In genomic region chr15:90264649-90265048, GRCh38 we compare ENCODE assay signal across 6 cellular contexts. TPM values are rescaled to one million over a fixed set of nuclear protein-coding genes. Genes with fewer than 3 reads are reported as not detected.
DNase-seq lines count a peak whose midpoint lies in the region; ATAC-seq and TF ChIP-seq lines count a peak whose summit lies in the region.

No MANE protein-coding gene starts in this region.

- H3K9me3 Mint-ChIP-seq in CD8-positive, alpha-beta memory T cell = no peaks in the 10 kb centered on the region

- no peaks in the 10 kb centered on the region for H3K27me3 ChIP-seq in CD8-positive, alpha-beta memory T cell (ENCODE audit: insufficient read depth, low read length, poor library complexity, severe bottlenecking)

- DNase-seq in CD8-positive, alpha-beta memory T cell = peak in 1 of 5 donors; percentile 15
- peak; percentile 62 for DNase-seq in SW480 (ENCODE audit: low spot score)
- DNase-seq in fibroblast of the aortic adventitia (ENCODE audit: low read depth) = no peak
- DNase-seq in stimulated activated naive CD8-positive, alpha-beta T cell treated with anti-CD3 and anti-CD28 coated beads, Interleukin-15, Interleukin-2, amounts not matched to agents 100 U/mL and 50 U/mL, for 24 hours = peak; percentile 40
- no peak for DNase-seq in Ammon's horn (ENCODE audit: low spot score)
- DNase-seq in NCI-H446 (lab: John Stamatoyannopoulos, UW) = no peak

- peaks cover 37% of the 10 kb centered on the region for H3K4me1 ChIP-seq in CD8-positive, alpha-beta memory T cell (ENCODE audit: insufficient read depth, low read length)

- peak; percentile 60 for ATAC-seq in stimulated activated naive CD8-positive, alpha-beta T cell treated with anti-CD3 and anti-CD28 coated beads, Interleukin-15, Interleukin-2, amounts not matched to agents 100 U/mL and 50 U/mL, for 24 hours

- no peaks in the 10 kb centered on the region for H3K27me3 Mint-ChIP-seq in CD8-positive, alpha-beta memory T cell

- peaks cover 0 to 29% (median 8%) of the 10 kb centered on the region in 3 donors for H3K36me3 Mint-ChIP-seq in CD8-positive, alpha-beta memory T cell

- H3K4me3 ChIP-seq in CD8-positive, alpha-beta memory T cell (ENCODE audit: low read length) = peak overlapping the region; percentile 87
- H3K4me3 ChIP-seq in fibroblast of the aortic adventitia (ENCODE audit: low read depth, low read length) = peak overlapping the region; percentile 87

- H3K4me1 Mint-ChIP-seq in CD8-positive, alpha-beta memory T cell = peaks cover 39 to 48% (median 47%) of the 10 kb centered on the region in 3 donors

- H3K9me3 ChIP-seq in CD8-positive, alpha-beta memory T cell (ENCODE audit: low read length) = no peaks in the 10 kb centered on the region

- H3K36me3 ChIP-seq in CD8-positive, alpha-beta memory T cell (ENCODE audit: insufficient read depth, low read length) = peaks cover 3% of the 10 kb centered on the region

- POLR2A ChIA-PET in CD8-positive, alpha-beta memory T cell (lab: Charles Lee) = no interaction called here

- peak overlapping the region; percentile 96 for H3K27ac ChIP-seq in CD8-positive, alpha-beta memory T cell (ENCODE audit: low read depth, low read length)

- CTCF ChIA-PET in CD8-positive, alpha-beta memory T cell (lab: Charles Lee) = no interaction called here

- H3K27ac Mint-ChIP-seq in CD8-positive, alpha-beta memory T cell = peak overlapping the region; percentile 95 to 100 (median 100)

- TF ChIP-seq CTCF in fibroblast of the aortic adventitia (IDR thresholded peaks at IDR 0.05; ENCODE audit: insufficient read depth, low read length) = no peak

- peak overlapping the region; percentile 94 to 99 (median 96) for H3K4me3 Mint-ChIP-seq in CD8-positive, alpha-beta memory T cell

RNA-seq across cellular contexts. Expression of gene NGRN, which starts 0.8 kb away (rescaled TPM):
- total RNA-seq in CD8-positive, alpha-beta memory T cell = 10 to 100 TPM; 34.1 to 36.0 TPM
- 45.8 TPM for polyA plus RNA-seq in CD8-positive, alpha-beta memory T cell
- total RNA-seq in fibroblast of the aortic adventitia (ENCODE audit: low replicate concordance) = 67.2 and 76.3 TPM in 2 replicates

RNA-seq across cellular contexts. Expression of gene TTLL13, which starts 15.3 kb away (rescaled TPM):
- total RNA-seq in CD8-positive, alpha-beta memory T cell = under 1 TPM in 1 of 2 experiments, not detected in 1; 0.80 TPM
- polyA plus RNA-seq in CD8-positive, alpha-beta memory T cell = 0.17 TPM
- 0.09 TPM in 1 of 2 replicates, not detected in the other for total RNA-seq in fibroblast of the aortic adventitia (ENCODE audit: low replicate concordance)

RNA-seq across cellular contexts. Expression of gene GDPGP1, which starts 30.6 kb away (rescaled TPM):
- total RNA-seq in CD8-positive, alpha-beta memory T cell = 10 to 100 TPM; 10.3 to 11.6 TPM
- polyA plus RNA-seq in CD8-positive, alpha-beta memory T cell = 0.85 TPM
- total RNA-seq in fibroblast of the aortic adventitia (ENCODE audit: low replicate concordance) = 8.7 and 9.6 TPM in 2 replicates

RNA-seq across cellular contexts. Expression of gene CIB1, which starts 30.9 kb away (rescaled TPM):
- 100 to 1,000 TPM; 162 to 166 TPM for total RNA-seq in CD8-positive, alpha-beta memory T cell
- polyA plus RNA-seq in CD8-positive, alpha-beta memory T cell = 251 TPM
- 12.8 and 32.3 TPM in 2 replicates for total RNA-seq in fibroblast of the aortic adventitia (ENCODE audit: low replicate concordance)

Comparison
In these comparisons a context has a peak if more than half of its experiments do, and no peak if none do; other contexts are left out.
1. DNase-seq: peak in SW480 (single experiment) and stimulated activated naive CD8-positive, alpha-beta T cell treated with anti-CD3 and anti-CD28 coated beads, Interleukin-15, Interleukin-2, amounts not matched to agents 100 U/mL and 50 U/mL, for 24 hours (single experiment); none in fibroblast of the aortic adventitia (single experiment), Ammon's horn (single experiment) and NCI-H446 (0 of 2).